In the genomic region with DNA sequence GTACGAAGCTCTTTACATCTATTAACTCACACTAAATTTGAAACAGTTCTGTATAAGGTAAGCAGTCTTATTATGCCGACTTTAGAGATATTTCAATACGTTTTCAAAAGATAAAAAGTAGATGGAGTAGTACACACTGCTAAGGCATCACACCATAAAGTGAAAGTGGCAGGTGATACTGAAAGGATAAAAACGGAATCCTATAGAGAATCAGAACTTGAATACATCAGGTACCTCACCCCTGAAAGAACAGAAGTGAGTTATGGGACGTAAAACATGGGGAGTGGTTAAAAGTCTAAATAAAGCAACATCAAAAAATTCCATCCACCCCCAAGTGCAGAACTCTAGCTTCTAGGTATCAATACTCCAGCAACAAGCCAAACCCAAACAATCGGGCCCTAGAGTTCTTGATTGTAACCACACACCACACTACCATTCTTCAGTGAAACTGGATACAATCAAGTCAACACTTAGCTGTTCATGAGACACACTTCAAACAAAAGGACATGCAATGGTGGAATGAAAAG, we compare ENCODE assay signal across 12 cellular contexts.
DNase-seq lines count a peak whose midpoint lies in the region; ATAC-seq and TF ChIP-seq lines count a peak whose summit lies in the region.
"Had no signal": no experiment of that assay in that cellular context is flagged by ENCODE, and none has a peak within 500 bp of the region (broad histone marks: within the 10 kb centered on the region; RNA-seq: fewer than 3 reads in every experiment).

No MANE protein-coding gene starts in this region.

- H3K27me3 Mint-ChIP-seq in activated CD4-positive, alpha-beta memory T cell treated with anti-CD3 and anti-CD28 coated beads for 36 hours, result no peaks in the 10 kb centered on the region
- no peaks in the 10 kb centered on the region for H3K27me3 Mint-ChIP-seq in activated CD4-positive, alpha-beta memory T cell treated with anti-CD3 and anti-CD28 coated beads, Interleukin-2, amount 10 ng/mL, durations not matched to agents 7 days and 5 days
- no peaks in the 10 kb centered on the region for H3K27me3 Mint-ChIP-seq in activated naive CD8-positive, alpha-beta T cell treated with anti-CD3 and anti-CD28 coated beads for 36 hours
- no peaks in the 10 kb centered on the region for H3K27me3 Mint-ChIP-seq in progenitor cell of endocrine pancreas

- peak; percentile 56 for ATAC-seq in GM19463 (IDR thresholded peaks at IDR 0.05; ENCODE audit: unreplicated experiment)
- ATAC-seq in HG03095 (IDR thresholded peaks at IDR 0.05; ENCODE audit: unreplicated experiment), result peak; percentile 90

- CTCF ChIA-PET in activated CD4-positive, alpha-beta memory T cell treated with anti-CD3 and anti-CD28 coated beads for 36 hours (lab: Charles Lee), result interaction anchor here (1.0 kb wide), 1 partner anchor 35 kb away, joined by 3 read pairs; no protein-coding TSS in a partner anchor
- CTCF ChIA-PET in activated CD4-positive, alpha-beta memory T cell treated with anti-CD3 and anti-CD28 coated beads, Interleukin-2, amount 10 ng/mL, durations not matched to agents 7 days and 5 days (lab: Charles Lee), result no interaction called here

- peak overlapping the region; percentile 49 for H3K4me3 Mint-ChIP-seq in activated CD4-positive, alpha-beta memory T cell treated with anti-CD3 and anti-CD28 coated beads for 36 hours
- no peak overlapping the region for H3K4me3 Mint-ChIP-seq in activated CD4-positive, alpha-beta memory T cell treated with anti-CD3 and anti-CD28 coated beads, Interleukin-2, amount 10 ng/mL, durations not matched to agents 7 days and 5 days
- H3K4me3 Mint-ChIP-seq in activated naive CD8-positive, alpha-beta T cell treated with anti-CD3 and anti-CD28 coated beads for 36 hours, result no peak overlapping the region
- no peak overlapping the region for H3K4me3 Mint-ChIP-seq in progenitor cell of endocrine pancreas (ENCODE audit: low read depth)

- intact Hi-C loops in activated CD4-positive, alpha-beta memory T cell treated with anti-CD3 and anti-CD28 coated beads for 36 hours (cut with micrococcal nuclease), result loop anchor here (1.0 kb wide), 2 partner anchors 26 to 34 kb away; no protein-coding TSS in a partner anchor

- peaks cover 20% of the 10 kb centered on the region for H3K4me1 Mint-ChIP-seq in activated CD4-positive, alpha-beta memory T cell treated with anti-CD3 and anti-CD28 coated beads for 36 hours (ENCODE audit: low read depth)
- H3K4me1 Mint-ChIP-seq in activated CD4-positive, alpha-beta memory T cell treated with anti-CD3 and anti-CD28 coated beads, Interleukin-2, amount 10 ng/mL, durations not matched to agents 7 days and 5 days, result peaks cover 10% of the 10 kb centered on the region
- peaks cover 6% of the 10 kb centered on the region for H3K4me1 Mint-ChIP-seq in activated naive CD8-positive, alpha-beta T cell treated with anti-CD3 and anti-CD28 coated beads for 36 hours
- no peaks in the 10 kb centered on the region for H3K4me1 Mint-ChIP-seq in progenitor cell of endocrine pancreas (ENCODE audit: low read depth)

- peaks cover 20% of the 10 kb centered on the region for H3K9me3 Mint-ChIP-seq in activated CD4-positive, alpha-beta memory T cell treated with anti-CD3 and anti-CD28 coated beads for 36 hours
- H3K9me3 Mint-ChIP-seq in activated CD4-positive, alpha-beta memory T cell treated with anti-CD3 and anti-CD28 coated beads, Interleukin-2, amount 10 ng/mL, durations not matched to agents 7 days and 5 days, result peaks cover 10% of the 10 kb centered on the region
- H3K9me3 Mint-ChIP-seq in activated naive CD8-positive, alpha-beta T cell treated with anti-CD3 and anti-CD28 coated beads for 36 hours, result peaks cover 18% of the 10 kb centered on the region
- peaks cover 22% of the 10 kb centered on the region for H3K9me3 Mint-ChIP-seq in progenitor cell of endocrine pancreas (ENCODE audit: low read depth)

- POLR2A ChIA-PET in activated CD4-positive, alpha-beta memory T cell treated with anti-CD3 and anti-CD28 coated beads for 36 hours (lab: Charles Lee), result interaction anchor here (0.8 to 1.5 kb wide), 3 partner anchors 12 to 35 kb away, joined by 3 to 10 read pairs (median 5); no protein-coding TSS in a partner anchor
- POLR2A ChIA-PET in activated CD4-positive, alpha-beta memory T cell treated with anti-CD3 and anti-CD28 coated beads, Interleukin-2, amount 10 ng/mL, durations not matched to agents 7 days and 5 days (lab: Charles Lee), result no interaction called here

- TF ChIP-seq CTCF in progenitor cell of endocrine pancreas (IDR thresholded peaks at IDR 0.05; ENCODE audit: unreplicated experiment), result no peak

- H3K36me3 Mint-ChIP-seq in activated CD4-positive, alpha-beta memory T cell treated with anti-CD3 and anti-CD28 coated beads for 36 hours, result peaks cover 19% of the 10 kb centered on the region
- peaks cover 5% of the 10 kb centered on the region for H3K36me3 Mint-ChIP-seq in activated CD4-positive, alpha-beta memory T cell treated with anti-CD3 and anti-CD28 coated beads, Interleukin-2, amount 10 ng/mL, durations not matched to agents 7 days and 5 days (ENCODE audit: low read depth)
- H3K36me3 Mint-ChIP-seq in activated naive CD8-positive, alpha-beta T cell treated with anti-CD3 and anti-CD28 coated beads for 36 hours, result peaks cover 25% of the 10 kb centered on the region
- peaks cover 9% of the 10 kb centered on the region for H3K36me3 Mint-ChIP-seq in progenitor cell of endocrine pancreas (ENCODE audit: insufficient read depth)

- peak overlapping the region; percentile 64 for H3K27ac Mint-ChIP-seq in activated CD4-positive, alpha-beta memory T cell treated with anti-CD3 and anti-CD28 coated beads for 36 hours
- no peak overlapping the region for H3K27ac Mint-ChIP-seq in activated CD4-positive, alpha-beta memory T cell treated with anti-CD3 and anti-CD28 coated beads, Interleukin-2, amount 10 ng/mL, durations not matched to agents 7 days and 5 days
- peak overlapping the region; percentile 42 for H3K27ac Mint-ChIP-seq in activated naive CD8-positive, alpha-beta T cell treated with anti-CD3 and anti-CD28 coated beads for 36 hours
- H3K27ac Mint-ChIP-seq in progenitor cell of endocrine pancreas, result no peak overlapping the region

- peak; percentile 35 for DNase-seq in activated CD4-positive, alpha-beta memory T cell treated with anti-CD3 and anti-CD28 coated beads for 36 hours
- no peak for DNase-seq in activated CD4-positive, alpha-beta memory T cell treated with anti-CD3 and anti-CD28 coated beads, Interleukin-2, amount 10 ng/mL, durations not matched to agents 7 days and 5 days
- DNase-seq in activated naive CD8-positive, alpha-beta T cell treated with anti-CD3 and anti-CD28 coated beads for 36 hours, result no peak
- DNase-seq in progenitor cell of endocrine pancreas (ENCODE audit: low spot score, unreplicated experiment) (no peak), MV-4-11 (lab: John Stamatoyannopoulos, UW) (no peak), NCI-H1048 (lab: John Stamatoyannopoulos, UW) (no peak)
- DNase-seq: GF-D8, NCI-H1092, ovary, WERI-Rb-1 had no signal

Comparison
In these comparisons a context has a peak if more than half of its experiments do, and no peak if none do; other contexts are left out.
1. H3K27ac Mint-ChIP-seq: peak in activated CD4-positive, alpha-beta memory T cell treated with anti-CD3 and anti-CD28 coated beads for 36 hours (single experiment) and activated naive CD8-positive, alpha-beta T cell treated with anti-CD3 and anti-CD28 coated beads for 36 hours (single experiment); none in activated CD4-positive, alpha-beta memory T cell treated with anti-CD3 and anti-CD28 coated beads, Interleukin-2, amount 10 ng/mL, durations not matched to agents 7 days and 5 days (single experiment) and progenitor cell of endocrine pancreas (single experiment).